9 cellular contexts compared by ENCODE assay signal in the genomic region with DNA sequence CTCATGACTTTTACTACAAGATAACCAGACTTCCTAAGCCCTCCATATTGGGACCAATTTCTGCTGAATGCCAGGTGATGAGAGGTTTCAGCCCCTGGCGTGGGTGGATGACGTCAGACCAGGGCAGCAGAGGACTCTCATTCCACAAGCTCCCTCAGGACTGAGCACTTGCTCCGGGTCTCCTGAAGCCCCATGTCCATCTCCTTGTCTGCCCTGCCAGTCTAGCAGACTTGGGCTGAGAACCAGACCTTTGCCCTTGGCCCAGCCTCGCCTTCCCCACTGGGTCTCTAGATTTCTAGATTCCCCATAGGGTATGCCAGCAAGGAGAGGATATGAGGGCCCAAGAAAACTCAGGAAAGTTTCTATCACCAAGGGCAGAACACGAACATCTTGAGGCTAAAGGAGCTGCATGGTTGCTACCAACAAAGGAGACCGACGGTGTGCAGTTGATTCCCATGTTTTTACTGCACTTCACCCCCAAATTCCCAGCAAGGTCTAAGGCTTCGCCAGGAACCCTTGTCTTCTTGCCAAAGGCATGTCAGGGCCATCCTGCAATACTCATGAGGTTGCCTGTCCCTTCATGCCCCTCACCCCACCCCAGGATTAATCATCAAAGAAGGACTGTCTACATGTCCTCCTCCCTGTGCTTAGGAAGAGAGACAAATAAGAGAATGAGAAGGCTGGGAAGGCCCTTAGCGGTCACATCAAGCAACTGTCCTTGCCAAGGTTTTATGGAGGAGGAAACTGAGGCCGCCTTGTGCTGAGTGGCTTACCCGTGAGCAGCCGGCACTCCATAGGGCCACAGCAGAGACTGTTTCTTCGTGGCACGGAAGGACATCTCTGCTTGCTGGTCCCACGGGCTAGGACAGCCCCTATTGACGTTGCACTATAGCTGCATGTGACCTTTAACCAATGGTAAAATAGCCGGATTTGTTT.
"Had no signal": no experiment of that assay in that cellular context is flagged by ENCODE, and none has a peak within 500 bp of the region (broad histone marks: within the 10 kb centered on the region; RNA-seq: fewer than 3 reads in every experiment).

No MANE protein-coding gene starts in this region.

- DNase-seq: activated CD4-positive, alpha-beta T cell treated with anti-CD3 and anti-CD28 coated beads, Interleukin-2, amount 10 ng/mL, durations not matched to agents 7 days and 5 days; activated CD4-positive, CD25-positive, alpha-beta regulatory T cell; activated CD8-positive, alpha-beta memory T cell treated with anti-CD3 and anti-CD28 coated beads for 24 hours; activated naive CD4-positive, alpha-beta T cell treated with anti-CD3 and anti-CD28 coated beads, Interleukin-2, amount 10 ng/mL, durations not matched to agents 7 days and 5 days; central memory CD4-positive, alpha-beta T cell; cortex of kidney; effector memory CD8-positive, alpha-beta T cell; glutamatergic neuron; stimulated activated CD4-positive, alpha-beta T cell treated with anti-CD3 and anti-CD28 coated beads, Interleukin-4, amount 100 ng/mL, for 1 hour had no signal

- ATAC-seq: effector memory CD8-positive, alpha-beta T cell had no signal
